Comparison of ENCODE assay signal across 14 cellular contexts in genomic region chr2:196183528-196184231, GRCh38. TPM values are rescaled to one million over a fixed set of nuclear protein-coding genes. Genes with fewer than 3 reads are reported as not detected.
A peak's percentile ranks its signal among the peaks of the same experiment; 100 is the strongest.
DNase-seq lines count a peak whose midpoint lies in the region; ATAC-seq and TF ChIP-seq lines count a peak whose summit lies in the region.
"Had no signal": no experiment of that assay in that cellular context is flagged by ENCODE, and none has a peak within 500 bp of the region (broad histone marks: within the 10 kb centered on the region; RNA-seq: fewer than 3 reads in every experiment).

No MANE protein-coding gene starts in this region.

- H3K27ac Mint-ChIP-seq in activated T-helper 2 cell treated with anti-CD3 and anti-CD28 coated beads, Interferon-gamma antibody, Interleukin-2, Interleukin-4, amounts not matched to agents 10 μg/mL and 5 μg/mL and 100 μg/mL, durations not matched to agents 14 hours and 24 hours and 36 hours: peak overlapping the region; percentile 96
- H3K27ac Mint-ChIP-seq in natural killer cell treated with Interleukin-12 subunit alpha and Interleukin-12 subunit beta and Interleukin-15 and Interleukin-18, amount 100 ng/mL, for 72 hours: peak overlapping the region; percentile 93 to 94
- H3K27ac Mint-ChIP-seq: H9 had no signal

- peak overlapping the region; percentile 46 for H3K9ac ChIP-seq in DND-41 (ENCODE audit: low read depth, low read length)
- H3K9ac ChIP-seq in Loucy (ENCODE audit: low read depth, low read length, poor library complexity, severe bottlenecking): peak overlapping the region; percentile 59

- H3F3A ChIP-seq in Loucy (ENCODE audit: low read depth): peaks cover 9% of the 10 kb centered on the region; the same call in 1 of the 2 replicates

- no peaks in the 10 kb centered on the region for H3K27me3 Mint-ChIP-seq in activated T-helper 2 cell treated with anti-CD3 and anti-CD28 coated beads, Interferon-gamma antibody, Interleukin-2, Interleukin-4, amounts not matched to agents 10 μg/mL and 5 μg/mL and 100 μg/mL, durations not matched to agents 14 hours and 24 hours and 36 hours (ENCODE audit: low read depth)
- no peaks in the 10 kb centered on the region for H3K27me3 Mint-ChIP-seq in natural killer cell treated with Interleukin-12 subunit alpha and Interleukin-12 subunit beta and Interleukin-15 and Interleukin-18, amount 100 ng/mL, for 72 hours

- H3K4me3 Mint-ChIP-seq in activated T-helper 2 cell treated with anti-CD3 and anti-CD28 coated beads, Interferon-gamma antibody, Interleukin-2, Interleukin-4, amounts not matched to agents 10 μg/mL and 5 μg/mL and 100 μg/mL, durations not matched to agents 14 hours and 24 hours and 36 hours (ENCODE audit: low read depth): peak overlapping the region; percentile 74
- peak overlapping the region; percentile 77 for H3K4me3 Mint-ChIP-seq in natural killer cell treated with Interleukin-12 subunit alpha and Interleukin-12 subunit beta and Interleukin-15 and Interleukin-18, amount 100 ng/mL, for 72 hours
- H3K4me3 Mint-ChIP-seq: H9 had no signal

- H4K20me1 ChIP-seq in DND-41 (ENCODE audit: insufficient read depth, low read length) (no peaks in the 10 kb centered on the region), Loucy (ENCODE audit: insufficient read depth, low read length, poor library complexity, severe bottlenecking) (no peaks in the 10 kb centered on the region)

- peak overlapping the region; percentile 92 for H3K27ac ChIP-seq in DND-41 (ENCODE audit: low read length)
- H3K27ac ChIP-seq: coronary artery, hepatocyte had no signal

- H3K9me3 ChIP-seq in DND-41 (ENCODE audit: insufficient read depth, low read length, severe bottlenecking) (no peaks in the 10 kb centered on the region), Loucy (ENCODE audit: insufficient read depth, low read depth, low read length) (no peaks in the 10 kb centered on the region)

- no peaks in the 10 kb centered on the region; the same call in 1 of the 2 replicates for H3K9me2 ChIP-seq in Loucy (replicated peaks; ENCODE audit: low read depth, low read length)

- H3K9me3 Mint-ChIP-seq in activated T-helper 2 cell treated with anti-CD3 and anti-CD28 coated beads, Interferon-gamma antibody, Interleukin-2, Interleukin-4, amounts not matched to agents 10 μg/mL and 5 μg/mL and 100 μg/mL, durations not matched to agents 14 hours and 24 hours and 36 hours: peaks cover 12% of the 10 kb centered on the region
- peaks cover 4% of the 10 kb centered on the region for H3K9me3 Mint-ChIP-seq in natural killer cell treated with Interleukin-12 subunit alpha and Interleukin-12 subunit beta and Interleukin-15 and Interleukin-18, amount 100 ng/mL, for 72 hours

- ATAC-seq in DND-41 (ENCODE audit: insufficient read depth, low read depth): peak; percentile 75
- peak; percentile 65 to 72 for ATAC-seq in natural killer cell treated with Interleukin-12 subunit alpha and Interleukin-12 subunit beta and Interleukin-15 and Interleukin-18, amount 100 ng/mL, for 72 hours
- no peak for ATAC-seq in HG03565 (IDR thresholded peaks at IDR 0.05; ENCODE audit: unreplicated experiment)
- ATAC-seq in GM18868 (IDR thresholded peaks at IDR 0.05; ENCODE audit: unreplicated experiment): no peak
- ATAC-seq: K562, left lobe of liver had no signal

- H3K79me2 ChIP-seq in DND-41 (ENCODE audit: insufficient read depth, low read length): peaks cover 11% of the 10 kb centered on the region
- H3K79me2 ChIP-seq in Loucy (ENCODE audit: insufficient read depth, low read length): no peaks in the 10 kb centered on the region
- H3K79me2 ChIP-seq: hepatocyte had no signal

- peaks cover 61% of the 10 kb centered on the region for H3K4me1 Mint-ChIP-seq in activated T-helper 2 cell treated with anti-CD3 and anti-CD28 coated beads, Interferon-gamma antibody, Interleukin-2, Interleukin-4, amounts not matched to agents 10 μg/mL and 5 μg/mL and 100 μg/mL, durations not matched to agents 14 hours and 24 hours and 36 hours (ENCODE audit: low read depth)
- H3K4me1 Mint-ChIP-seq in natural killer cell treated with Interleukin-12 subunit alpha and Interleukin-12 subunit beta and Interleukin-15 and Interleukin-18, amount 100 ng/mL, for 72 hours (ENCODE audit: low read depth in 2 of 2): peaks cover 55% of the 10 kb centered on the region in 2 donors
- H3K4me1 Mint-ChIP-seq: H9 had no signal

- peak overlapping the region in 1 of 2 experiments; percentile 17; a peak in 1 of 4 replicates for H3K4me3 ChIP-seq in DND-41 (ENCODE audit: low read depth in 1 of 2, low read length in 2 of 2)
- H3K4me3 ChIP-seq in Loucy (ENCODE audit: low read length, poor library complexity, severe bottlenecking): peak overlapping the region; percentile 10
- H3K4me3 ChIP-seq: coronary artery, hepatocyte, K562 had no signal

- intact Hi-C loops in activated T-helper 2 cell treated with anti-CD3 and anti-CD28 coated beads, Interferon-gamma antibody, Interleukin-2, Interleukin-4, amounts not matched to agents 10 μg/mL and 5 μg/mL and 100 μg/mL, durations not matched to agents 14 hours and 24 hours and 36 hours (cut with micrococcal nuclease): loop anchor here (1.0 kb wide), 2 partner anchors 17 to 28 kb away; no protein-coding TSS in a partner anchor

- H3K27me3 ChIP-seq in DND-41 (ENCODE audit: insufficient read depth, low read length, poor library complexity) (no peaks in the 10 kb centered on the region), Loucy (ENCODE audit: insufficient read depth, low read length, poor library complexity, severe bottlenecking) (no peaks in the 10 kb centered on the region)
- H3K27me3 ChIP-seq: hepatocyte had no signal

- TF ChIP-seq CTCF in DND-41 (IDR thresholded peaks at IDR 0.05; ENCODE audit: borderline replicate concordance, extremely low read depth, low read length, poor library complexity, severe bottlenecking) (no peak), Loucy (conservative IDR thresholded peaks at IDR 0.05; ENCODE audit: low read length) (no peak)

- H2AFZ ChIP-seq in DND-41 (ENCODE audit: low read depth, low read length) (peak overlapping the region; percentile 63), Loucy (ENCODE audit: low read length) (peak overlapping the region; percentile 52; the same call in 1 of the 2 replicates)
- H2AFZ ChIP-seq: hepatocyte had no signal

- H3K4me2 ChIP-seq in DND-41 (ENCODE audit: insufficient read depth, low read length): peak overlapping the region; percentile 52
- H3K4me2 ChIP-seq in Loucy (ENCODE audit: low read depth, low read length, poor library complexity, severe bottlenecking): peak overlapping the region; percentile 72
- H3K4me2 ChIP-seq: hepatocyte had no signal

- peak; percentile 33 for DNase-seq in DND-41
- DNase-seq in activated T-helper 2 cell treated with anti-CD3 and anti-CD28 coated beads, Interferon-gamma antibody, Interleukin-2, Interleukin-4, amounts not matched to agents 10 μg/mL and 5 μg/mL and 100 μg/mL, durations not matched to agents 14 hours and 24 hours and 36 hours (ENCODE audit: low spot score): no peak
- DNase-seq in natural killer cell treated with Interleukin-12 subunit alpha and Interleukin-12 subunit beta and Interleukin-15 and Interleukin-18, amount 100 ng/mL, for 72 hours (ENCODE audit: low spot score): no peak
- DNase-seq in NCI-H1105 (lab: John Stamatoyannopoulos, UW): no peak
- DNase-seq: H9, NCI-H1694, NCI-H510A treated with DMSO at 0.1 percent for 48 hours had no signal

- H3K36me3 ChIP-seq in DND-41 (ENCODE audit: insufficient read depth, low read length): no peaks in the 10 kb centered on the region
- no peaks in the 10 kb centered on the region for H3K36me3 ChIP-seq in Loucy (ENCODE audit: insufficient read depth, low read length)

- H3K4me1 ChIP-seq in DND-41 (ENCODE audit: insufficient read depth, low read length) (peaks cover 71% of the 10 kb centered on the region), Loucy (ENCODE audit: insufficient read depth, low read length, poor library complexity, severe bottlenecking) (peaks cover 50% of the 10 kb centered on the region)

- peaks cover 16% of the 10 kb centered on the region for H3K36me3 Mint-ChIP-seq in activated T-helper 2 cell treated with anti-CD3 and anti-CD28 coated beads, Interferon-gamma antibody, Interleukin-2, Interleukin-4, amounts not matched to agents 10 μg/mL and 5 μg/mL and 100 μg/mL, durations not matched to agents 14 hours and 24 hours and 36 hours (ENCODE audit: low read depth)
- no peaks in the 10 kb centered on the region for H3K36me3 Mint-ChIP-seq in natural killer cell treated with Interleukin-12 subunit alpha and Interleukin-12 subunit beta and Interleukin-15 and Interleukin-18, amount 100 ng/mL, for 72 hours

RNA-seq across cellular contexts. Expression of gene STK17B, which starts 12.3 kb away (rescaled TPM):
- 176 and 178 TPM in 2 replicates for total RNA-seq in activated T-helper 2 cell treated with anti-CD3 and anti-CD28 coated beads, Interferon-gamma antibody, Interleukin-2, Interleukin-4, amounts not matched to agents 10 μg/mL and 5 μg/mL and 100 μg/mL, durations not matched to agents 14 hours and 24 hours and 36 hours
- 100 to 1,000 TPM; 162 to 182 TPM for total RNA-seq in natural killer cell treated with Interleukin-12 subunit alpha and Interleukin-12 subunit beta and Interleukin-15 and Interleukin-18, amount 100 ng/mL, for 72 hours

Comparison
In these comparisons a context has a peak if more than half of its experiments do, and no peak if none do; other contexts are left out.
1. ATAC-seq: peak in DND-41 (single experiment) and natural killer cell treated with Interleukin-12 subunit alpha and Interleukin-12 subunit beta and Interleukin-15 and Interleukin-18, amount 100 ng/mL, for 72 hours (2 of 2); none in HG03565 (single experiment) and GM18868 (single experiment).